19 cellular contexts compared by ENCODE assay signal in genomic region chr1:112985123-112985522, GRCh38. TPM values are rescaled to one million over a fixed set of nuclear protein-coding genes. Genes with fewer than 3 reads are reported as not detected.
A peak's percentile ranks its signal among the peaks of the same experiment; 100 is the strongest.
DNase-seq lines count a peak whose midpoint lies in the region; ATAC-seq and TF ChIP-seq lines count a peak whose summit lies in the region.
"Had no signal": no experiment of that assay in that cellular context is flagged by ENCODE, and none has a peak within 500 bp of the region (broad histone marks: within the 10 kb centered on the region; RNA-seq: fewer than 3 reads in every experiment).

No MANE protein-coding gene starts in this region.

- DNase-seq in gastrocnemius medialis (no peak), caudate nucleus (lab: John Stamatoyannopoulos, UW) (no peak), SW480 (ENCODE audit: low spot score) (no peak)
- no peak for DNase-seq in effector CD8-positive, alpha-beta T cell (lab: John Stamatoyannopoulos, UW)
- DNase-seq: activated CD4-positive, alpha-beta T cell treated with anti-CD3 and anti-CD28 coated beads, Interleukin-2, amount 50 U/mL, for 1 hour; DMS153; natural killer cell; NCI-H1105; NCI-H446 treated with DMSO at 0.1 percent for 48 hours; T1000 had no signal

- ATAC-seq in GM19043 (IDR thresholded peaks at IDR 0.05; ENCODE audit: low read depth, unreplicated experiment) (peak; percentile 56), HG02610 (IDR thresholded peaks at IDR 0.05; ENCODE audit: unreplicated experiment) (peak; percentile 79), HG03378 (IDR thresholded peaks at IDR 0.05; ENCODE audit: unreplicated experiment) (peak; percentile 86), gastrocnemius medialis (no peak)
- ATAC-seq: GM23338, natural killer cell had no signal

- peak overlapping the region; percentile 91 to 94 (median 94) for H3K27ac ChIP-seq in gastrocnemius medialis
- H3K27ac ChIP-seq in caudate nucleus (ENCODE audit: low read depth, low read length), result no peak overlapping the region
- H3K27ac ChIP-seq: ascending aorta, BLaER1, coronary artery, epithelial cell of prostate, SJSA1 had no signal

- TF ChIP-seq CTCF in gastrocnemius medialis (IDR thresholded peaks at IDR 0.05 in 4 of 5, conservative IDR thresholded peaks at IDR 0.05 in 1 of 5), result no peak

- H3K4me1 ChIP-seq in gastrocnemius medialis, result peaks cover 41 to 49% of the 10 kb centered on the region in 2 donors
- H3K4me1 ChIP-seq: SJSA1 had no signal

- in situ Hi-C loops in gastrocnemius medialis (cut with MboI; ENCODE audit: low sequenced_read_pairs in 4 of 4), result no loop called here

- H3K9me3 ChIP-seq in gastrocnemius medialis, result no peaks in the 10 kb centered on the region
- H3K9me3 ChIP-seq: ascending aorta, BLaER1, SJSA1 had no signal

- TF ChIP-seq POLR2A in gastrocnemius medialis (IDR thresholded peaks at IDR 0.05), result no peak

- H3K27me3 ChIP-seq in gastrocnemius medialis, result no peaks in the 10 kb centered on the region
- H3K27me3 ChIP-seq: ascending aorta, BLaER1, SJSA1 had no signal

- no peaks in the 10 kb centered on the region for H3K36me3 ChIP-seq in gastrocnemius medialis
- H3K36me3 ChIP-seq: ascending aorta had no signal

- intact Hi-C loops in gastrocnemius medialis (cut with DNase I; ENCODE audit: low total_unique reads), result loop anchor here (2.0 kb wide), 1 partner anchor 28 kb away; the partner anchor contains the start of gene SLC16A1

- no peak overlapping the region for H3K4me3 ChIP-seq in gastrocnemius medialis
- H3K4me3 ChIP-seq: ascending aorta, BLaER1, coronary artery, GM23338, SJSA1 had no signal

RNA-seq across cellular contexts. Expression of gene SLC16A1, which starts 29.1 kb away (rescaled TPM):
- total RNA-seq in gastrocnemius medialis, result 10 to 100 TPM; 26.5 to 41.6 (median 36.2) TPM

Comparison
In these comparisons a context has a peak if more than half of its experiments do, and no peak if none do; other contexts are left out.
1. ATAC-seq: peak in GM19043 (single experiment), HG02610 (single experiment) and HG03378 (single experiment); none in gastrocnemius medialis (0 of 2).